ENCODE assay signal across 8 cellular contexts in the genomic region with DNA sequence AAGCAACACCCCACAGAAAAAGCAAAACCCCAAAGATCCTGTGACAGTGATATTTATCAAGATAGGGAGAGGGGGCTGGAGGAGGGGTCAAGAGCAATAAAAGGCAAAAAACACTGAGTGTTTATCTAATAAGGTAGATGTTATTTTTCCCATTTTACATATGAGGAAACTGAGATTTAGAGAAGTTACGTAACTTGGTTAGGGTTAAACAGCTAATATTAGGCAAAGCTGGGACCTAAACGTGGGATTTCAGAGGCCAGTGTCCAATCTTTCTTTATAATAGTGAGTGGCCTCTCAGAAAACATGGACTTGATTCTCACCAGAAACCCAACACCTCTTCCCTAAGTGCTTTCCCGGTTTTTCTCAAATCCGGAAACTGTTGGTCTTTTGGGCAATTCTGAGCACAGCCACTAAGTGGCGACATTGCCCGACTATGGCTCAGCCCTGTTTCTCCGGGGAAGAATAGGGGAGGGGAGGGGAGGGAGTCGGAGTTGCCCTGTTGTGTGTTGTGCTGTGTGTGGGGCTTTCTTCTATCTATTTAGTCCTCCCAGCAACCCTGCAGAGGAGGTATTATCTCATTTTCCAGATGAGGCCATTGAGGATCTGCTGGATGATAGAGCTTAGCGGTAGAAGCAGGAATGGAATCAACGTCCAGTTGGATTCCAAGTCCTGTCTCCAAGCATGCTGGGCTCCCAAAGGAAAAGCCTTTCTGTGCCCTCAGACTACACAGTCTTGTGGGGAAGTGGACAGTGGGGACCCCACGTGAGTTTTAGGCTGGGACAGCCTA. TPM values are rescaled to one million over a fixed set of nuclear protein-coding genes. Genes with fewer than 3 reads are reported as not detected.
A peak's percentile ranks its signal among the peaks of the same experiment; 100 is the strongest.
DNase-seq lines count a peak whose midpoint lies in the region; ATAC-seq, FAIRE-seq and TF ChIP-seq lines count a peak whose summit lies in the region.
"Not testable (repeated sequence)": the region's sequence is repeated elsewhere in the genome, so short reads cannot be mapped to it uniquely, and the experiment has no call there.

No MANE protein-coding gene starts in this region.

- H2AFZ ChIP-seq in GM12878 (ENCODE audit: control insufficient read depth, low read depth, low read length), result not testable (repeated sequence)

- H3K4me1 ChIP-seq in GM12878 (ENCODE audit: control insufficient read depth, insufficient read depth, low read length); lower lobe of right lung: not testable (repeated sequence)
- peaks cover 0 to 13% (median 5%) of the 10 kb centered on the region in 6 donors for H3K4me1 ChIP-seq in spleen

- H3K9ac ChIP-seq in GM12878 (ENCODE audit: control insufficient read depth, insufficient read depth, low read length), result not testable (repeated sequence)

- H3K4me2 ChIP-seq in GM12878 (ENCODE audit: control insufficient read depth, insufficient read depth), result not testable (repeated sequence)

- not testable (repeated sequence) for H3K27me3 ChIP-seq in GM12878 (replicated peaks in 1 of 2; ENCODE audit: control insufficient read depth in 2 of 2, insufficient read depth in 2 of 2, low read length in 1 of 2)
- H3K27me3 ChIP-seq in lower lobe of right lung (ENCODE audit: low read depth) (peaks cover 31% of the 10 kb centered on the region), spleen (replicated peaks in 1 of 7) (peaks cover 6 to 49% (median 29%) of the 10 kb centered on the region in 7 donors)

- H3K79me2 ChIP-seq in GM12878 (ENCODE audit: control insufficient read depth, insufficient read depth, low read length), result not testable (repeated sequence)

- not testable (repeated sequence) for H4K20me1 ChIP-seq in GM12878 (ENCODE audit: control insufficient read depth, insufficient read depth)

- SMC1A ChIA-PET in GM12878 (lab: Charles Lee; ENCODE audit: uncharacterized antibody, unreplicated experiment), result interaction anchor here (0.6 to 4.5 kb wide), 31 partner anchors 9 to 309 kb away, joined by 3 to 23 read pairs (median 5); no protein-coding TSS in a partner anchor

- in situ Hi-C loops in GM12878 (cut with MboI), result not testable (repeated sequence)

- WGBS in GM12878 (ENCODE audit: insufficient coverage, insufficient replicate concordance, low lambda C conversion rate, missing lambda C conversion rate), result 18% methylated on average over 9 of the region's 11 CpGs
- 8 to 36% (median 20%) methylated on average over 6 to 9 of the region's 11 CpGs for WGBS in spleen, 5 donors

- DNase-seq in CD1c-positive myeloid dendritic cell (ENCODE audit: extremely low spot score) (peak; percentile 15), NCI-H187 treated with DMSO at 0.1 percent for 48 hours (lab: John Stamatoyannopoulos, UW) (peak; percentile 18), fibroblast of the aortic adventitia (ENCODE audit: low read depth) (peak; percentile 22)
- not testable (repeated sequence) for DNase-seq in GM19239 (ENCODE audit: insufficient read length, low spot score); RCC 7860 (ENCODE audit: low spot score); GM12878 (ENCODE audit: low read depth, low spot score); lower lobe of right lung; spleen

- not testable (repeated sequence) for H3K9me3 ChIP-seq in GM12878 (replicated peaks; ENCODE audit: control insufficient read depth, insufficient read depth, low read length); lower lobe of right lung; spleen

- peak in 2 of 3 experiments; percentile 21 to 31; a peak in 2 of 6 replicates for TF ChIP-seq CTCF in GM12878 (IDR thresholded peaks at IDR 0.05 in 2 of 3, conservative IDR thresholded peaks at IDR 0.05 in 1 of 3; ENCODE audit: control insufficient read depth in 2 of 3, extremely low read depth in 1 of 3, insufficient read depth in 1 of 3, low read depth in 3 of 3, low read length in 3 of 3)
- TF ChIP-seq CTCF in fibroblast of the aortic adventitia (IDR thresholded peaks at IDR 0.05; ENCODE audit: insufficient read depth, low read length), result peak; percentile 28
- peak; percentile 37 for TF ChIP-seq CTCF in lower lobe of right lung (IDR thresholded peaks at IDR 0.05)
- TF ChIP-seq CTCF in spleen (IDR thresholded peaks at IDR 0.05 in 8 of 11, conservative IDR thresholded peaks at IDR 0.05 in 3 of 11), result peak in 7 of 11 experiments; percentile 26 to 51 (median 38)

- peak; percentile 80 for ATAC-seq in GM12878
- ATAC-seq in lower lobe of right lung, result peak; percentile 57 to 59

- H3K27ac ChIP-seq in GM12878 (ENCODE audit: control insufficient read depth, insufficient read depth); lower lobe of right lung; spleen: not testable (repeated sequence)

- RAD21 ChIA-PET in GM12878 (lab: Charles Lee; ENCODE audit: unreplicated experiment), result interaction anchor here (0.6 to 4.3 kb wide), 22 partner anchors 9 to 927 kb away, joined by 3 to 23 read pairs (median 4); no protein-coding TSS in a partner anchor

- not testable (repeated sequence) for TF ChIP-seq EP300 in GM12878 (IDR thresholded peaks at IDR 0.05; ENCODE audit: borderline replicate concordance in 1 of 2, control insufficient read depth in 1 of 2, low read depth in 2 of 2, low read length in 2 of 2)

- CTCF ChIA-PET in GM12878 (lab: Yijun Ruan, JAX), result interaction anchor here (0.7 to 20.2 kb wide), 44 partner anchors 11 to 392 kb away, joined by 3 to 349 read pairs (median 5); no protein-coding TSS in a partner anchor

- not testable (repeated sequence) for H3K36me3 ChIP-seq in GM12878 (ENCODE audit: control insufficient read depth in 2 of 2, insufficient read depth in 2 of 2, low read length in 1 of 2); lower lobe of right lung; spleen

- not testable (repeated sequence) for TF ChIP-seq POLR2A in GM12878 (IDR thresholded peaks at IDR 0.05; ENCODE audit: low read depth, low read length); spleen (IDR thresholded peaks at IDR 0.05)

- not testable (repeated sequence) for BruUV-seq in GM12878 (replicated peaks; lab: Mats Ljungman, UMichigan)

- FAIRE-seq in GM19239 (lab: Jason Lieb, UNC) (peak; percentile 56), RCC 7860 (lab: Jason Lieb, UNC) (peak; percentile 11)
- not testable (repeated sequence) for FAIRE-seq in GM12878 (lab: Jason Lieb, UNC)

- POLR2A ChIA-PET in GM12878 (lab: Charles Lee), result interaction anchor here (1.0 kb wide), 1 partner anchor 15 kb away, joined by 3 read pairs; no protein-coding TSS in a partner anchor

- intact Hi-C loops in GM12878 (cut with micrococcal nuclease; ENCODE audit: unreplicated experiment) (loop anchor here (5.0 kb wide), 1 partner anchor 110 kb away; no protein-coding TSS in a partner anchor), lower lobe of right lung (cut with DNase I) (loop anchor here (10.0 kb wide), 1 partner anchor 298 kb away; no protein-coding TSS in a partner anchor)
- intact Hi-C loops in spleen (cut with DNase I; ENCODE audit: low total_unique reads), result not testable (repeated sequence)

- H3K4me3 ChIP-seq in GM12878; fibroblast of the aortic adventitia (ENCODE audit: low read depth, low read length); lower lobe of right lung; spleen: not testable (repeated sequence)

- TF ChIP-seq RAD21 in GM12878 (IDR thresholded peaks at IDR 0.05; ENCODE audit: insufficient read depth, low read depth, low read length), result not testable (repeated sequence)

TF ChIP-seq in GM12878, 131 proteins besides CTCF, POLR2A, EP300 and RAD21:
- peak in 1 of 2 experiments; percentile 37; a peak in 1 of 4 replicates for TF ChIP-seq IKZF2 (IDR thresholded peaks at IDR 0.05)
- TF ChIP-seq IKZF1 (conservative IDR thresholded peaks at IDR 0.05), result peak; percentile 41; the same call in 1 of the 2 replicates

RNA-seq across cellular contexts. Expression of gene ETV3, which starts 58.7 kb away (rescaled TPM):
- 47.0 and 52.6 TPM in 2 replicates for total RNA-seq in GM12878 (2013; cell fraction: nucleolus; rRNA removed)
- total RNA-seq in GM12878 (2014; rRNA removed) (6.9 and 7.9 TPM in 2 replicates), GM12878 (2014; rRNA removed; fragmentation: Illumina TruSeq; extraction: Trizol) (9.4 and 9.6 TPM in 2 replicates), GM12878 (2021) (13.8 and 15.8 TPM in 2 replicates), fibroblast of the aortic adventitia (ENCODE audit: low replicate concordance) (10.9 and 17.0 TPM in 2 replicates), lower lobe of right lung (29.5 TPM), spleen (10 to 100 TPM; 19.3 to 35.9 (median 27.0) TPM)
- 4.2 TPM for polyA plus RNA-seq in GM12878 (2011; ENCODE audit: low read depth)
- polyA plus RNA-seq in GM12878 (2011; rRNA removed) (10.6 and 10.7 TPM in 2 replicates), GM12878 (2014; fragmentation: Illumina TruSeq; extraction: Trizol) (8.2 and 8.6 TPM in 2 replicates), GM12878 (2014; fragmentation: Nextera tagmentation; extraction: Ambion mirVana) (1 to 10 TPM; 1.7 to 2.9 TPM), GM12878 (2014; rRNA removed) (6.1 and 6.4 TPM in 2 replicates), GM12878 (2016; fragmentation: Nextera tagmentation; extraction: Ambion mirVana) (1 to 10 TPM; 3.6 to 4.6 TPM), spleen (1 to 10 TPM; 4.2 to 5.5 (median 5.0) TPM)
- 5.7 and 6.2 TPM in 2 replicates for polyA plus RNA-seq in GM12878 (2011; cell fraction: cytosol; rRNA removed)
- polyA plus RNA-seq in GM12878 (2011; cell fraction: nucleus; rRNA removed), result 10.2 and 11.6 TPM in 2 replicates
- 6.7 and 7.3 TPM in 2 replicates for polyA plus RNA-seq in GM12878 (2012)
- 22.7 and 23.6 TPM in 2 replicates for polyA minus RNA-seq in GM12878 (2011; rRNA and poly(A)+ RNA removed)
- polyA minus RNA-seq in GM12878 (2011; cell fraction: cytosol; rRNA and poly(A)+ RNA removed), result 6.9 and 10.4 TPM in 2 replicates
- polyA minus RNA-seq in GM12878 (2011; cell fraction: nucleus; rRNA and poly(A)+ RNA removed), result 15.6 and 26.3 TPM in 2 replicates
